In the genomic region with DNA sequence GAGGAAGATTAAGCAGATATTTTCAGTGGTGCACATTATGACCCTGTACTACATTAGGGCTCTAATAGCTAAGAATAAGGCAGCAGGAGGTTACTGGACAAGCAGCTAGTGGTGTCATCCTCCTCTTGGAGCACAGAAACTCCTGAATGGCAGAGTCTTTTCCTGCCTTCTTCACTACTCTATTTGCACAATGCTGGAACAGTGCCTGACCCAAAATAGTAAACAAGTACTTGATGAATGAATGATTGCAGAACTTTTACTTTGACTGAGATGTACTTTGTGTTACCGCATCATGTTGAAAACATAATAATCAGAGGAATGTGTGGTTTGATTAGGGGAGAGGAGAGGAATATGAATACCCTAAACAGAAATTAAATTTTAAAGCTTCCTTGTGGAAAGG, we compare ENCODE assay signal across 21 cellular contexts.
"Had no signal": no experiment of that assay in that cellular context is flagged by ENCODE, and none has a peak within 500 bp of the region (broad histone marks: within the 10 kb centered on the region; RNA-seq: fewer than 3 reads in every experiment).

No MANE protein-coding gene starts in this region.

- ATAC-seq: activated CD8-positive, alpha-beta T cell treated with anti-CD3 and anti-CD28 coated beads for 36 hours; activated T-cell treated with anti-CD3 and anti-CD28 coated beads, Interleukin-2, amount 50 U/mL, for 72 hours; body of pancreas; esophagus mucosa; mucosa of descending colon; natural killer cell treated with Interleukin-12 subunit alpha and Interleukin-12 subunit beta and Interleukin-15 and Interleukin-18, amount 100 ng/mL, for 72 hours; T-cell; upper lobe of right lung had no signal

- H3K4me3 ChIP-seq: body of pancreas, left ventricle myocardium inferior, lung, mucosa of descending colon, right atrium auricular region, spleen, suprapubic skin, tibial artery, upper lobe of right lung had no signal

- DNase-seq: activated B cell treated with CpG ODN at 0.5 μM for 24 hours; activated CD4-positive, alpha-beta T cell treated with anti-CD3 and anti-CD28 coated beads, Interleukin-2, amount 50 U/mL, for 1 hour; activated CD8-positive, alpha-beta T cell treated with anti-CD3 and anti-CD28 coated beads for 36 hours; activated naive CD4-positive, alpha-beta T cell; activated T-cell treated with anti-CD3 and anti-CD28 coated beads, Interleukin-2, amount 50 U/mL, for 72 hours; aorta; body of pancreas; endodermal cell; foreskin melanocyte; left ventricle myocardium inferior; mucosa of descending colon; spleen; stimulated activated naive CD4-positive, alpha-beta T cell; T-cell; tibial artery; upper lobe of right lung had no signal
